ENCODE assay signal across 20 cellular contexts in the genomic region with DNA sequence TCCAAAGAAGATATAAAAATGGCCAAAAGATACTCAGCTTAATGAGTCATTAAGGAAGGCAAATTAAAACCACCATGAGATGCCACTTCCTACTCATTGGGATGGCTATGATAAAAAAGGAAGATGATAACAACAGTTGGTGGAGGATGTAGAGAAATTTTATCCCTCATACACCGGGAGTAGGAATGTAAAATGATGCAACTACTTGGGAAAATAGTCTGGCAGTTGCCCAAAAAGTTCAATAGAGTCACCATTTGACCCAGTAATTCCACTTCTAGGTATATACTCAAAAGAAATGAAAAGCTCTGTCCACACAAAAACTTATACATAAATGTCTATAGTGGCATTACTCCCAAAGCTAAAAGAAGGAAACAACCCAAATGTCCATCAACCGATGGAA. TPM values are rescaled to one million over a fixed set of nuclear protein-coding genes. Genes with fewer than 3 reads are reported as not detected.
DNase-seq lines count a peak whose midpoint lies in the region; ATAC-seq, FAIRE-seq and TF ChIP-seq lines count a peak whose summit lies in the region.
"Had no signal": no experiment of that assay in that cellular context is flagged by ENCODE, and none has a peak within 500 bp of the region (broad histone marks: within the 10 kb centered on the region; RNA-seq: fewer than 3 reads in every experiment).

No MANE protein-coding gene starts in this region.

- H3K4me1 ChIP-seq in A549 (peaks cover 17% of the 10 kb centered on the region; the same call in 2 of the 3 replicates), astrocyte (ENCODE audit: insufficient read depth, low read length) (no peaks in the 10 kb centered on the region)
- H3K4me1 ChIP-seq: SJCRH30 had no signal

- no peak for FAIRE-seq in A549 (lab: Jason Lieb, UNC)
- no peak for FAIRE-seq in astrocyte (lab: Jason Lieb, UNC)
- FAIRE-seq in HTR-8/SVneo (lab: Jason Lieb, UNC), result no peak

- CTCF ChIA-PET in A549 (lab: Yijun Ruan, JAX), result interaction anchor here (1.4 kb wide), 1 partner anchor 28 kb away, joined by 3 read pairs; no protein-coding TSS in a partner anchor

- TF ChIP-seq EP300 in A549 (IDR thresholded peaks at IDR 0.05), result no peak

- no peak overlapping the region for H3K4me3 Mint-ChIP-seq in astrocyte (ENCODE audit: unreplicated experiment)
- H3K4me3 Mint-ChIP-seq: HFFc6 had no signal

- H3K27ac ChIP-seq in A549, result 0 out of 6 replicates have a peak overlapping the region, but pooled peaks of 1 of the 2 experiments have one; percentile 20
- H3K27ac ChIP-seq in astrocyte (ENCODE audit: low read depth, low read length), result no peak overlapping the region
- H3K27ac ChIP-seq: BLaER1 treated with 17β-estradiol and CSF1 and Interleukin-3, amounts not matched to agents 10 nM and 100 nM; RWPE1; SJCRH30 had no signal

- H3K27me3 Mint-ChIP-seq in astrocyte (ENCODE audit: low read depth, unreplicated experiment), result peaks cover 10% of the 10 kb centered on the region

- H3K36me3 ChIP-seq in astrocyte (ENCODE audit: insufficient read depth, low read length), result no peaks in the 10 kb centered on the region
- H3K36me3 ChIP-seq: BLaER1 treated with 17β-estradiol and CSF1 and Interleukin-3, amounts not matched to agents 10 nM and 100 nM; SJCRH30 had no signal

- no peak overlapping the region for H3K9ac ChIP-seq in astrocyte (ENCODE audit: low read length)
- H3K9ac ChIP-seq: BLaER1 treated with 17β-estradiol and CSF1 and Interleukin-3, amounts not matched to agents 10 nM and 100 nM had no signal

- H3K4me2 ChIP-seq in A549 (peak overlapping the region; percentile 37), astrocyte (ENCODE audit: low read length) (no peak overlapping the region)

- H3K27me3 ChIP-seq in astrocyte (ENCODE audit: insufficient read depth, low read length), result no peaks in the 10 kb centered on the region
- H3K27me3 ChIP-seq: BLaER1 treated with 17β-estradiol and CSF1 and Interleukin-3, amounts not matched to agents 10 nM and 100 nM; SJCRH30 had no signal

- POLR2A ChIA-PET in A549 (lab: Yijun Ruan, JAX), result no interaction called here

- DNase-seq in A549 (ENCODE audit: low read depth in 1 of 2, low spot score in 1 of 2), result no peak
- DNase-seq in HT1080 (ENCODE audit: low read depth), result peak; percentile 35
- DNase-seq in astrocyte (ENCODE audit: low read depth), result peak; percentile 8
- DNase-seq in fibroblast of the aortic adventitia (ENCODE audit: low read depth), result peak; percentile 60
- no peak for DNase-seq in HTR-8/SVneo (ENCODE audit: insufficient read length, low spot score)
- no peak for DNase-seq in C1 segment of cervical spinal cord (lab: John Stamatoyannopoulos, UW)
- DNase-seq: HFFc6, Kasumi-1, MV-4-11, NCI-H1417, NCI-H187 treated with DMSO at 0.1 percent for 48 hours, NCI-H446 treated with DMSO at 0.1 percent for 48 hours, OCI-M1, SJCRH30 had no signal

- H3K4me1 Mint-ChIP-seq in astrocyte (ENCODE audit: low read depth, unreplicated experiment), result peaks cover 2% of the 10 kb centered on the region

- H3K9me3 Mint-ChIP-seq in astrocyte (ENCODE audit: unreplicated experiment), result no peaks in the 10 kb centered on the region
- H3K9me3 Mint-ChIP-seq: HFFc6 had no signal

- 47% methylated on average over 2 of the region's 2 CpGs for WGBS in A549 (ENCODE audit: missing lambda C conversion rate)

- H3K36me3 Mint-ChIP-seq in astrocyte (ENCODE audit: low read depth, unreplicated experiment), result no peaks in the 10 kb centered on the region

- TF ChIP-seq CTCF in A549 (IDR thresholded peaks at IDR 0.05) (no peak), astrocyte (IDR thresholded peaks at IDR 0.05; ENCODE audit: insufficient read depth, low read depth, low read length) (no peak), fibroblast of the aortic adventitia (IDR thresholded peaks at IDR 0.05; ENCODE audit: insufficient read depth, low read length) (no peak)

- no peaks in the 10 kb centered on the region for H4K20me1 ChIP-seq in astrocyte (ENCODE audit: insufficient read depth, low read length)
- H4K20me1 ChIP-seq: BLaER1 treated with 17β-estradiol and CSF1 and Interleukin-3, amounts not matched to agents 10 nM and 100 nM had no signal

- no peak overlapping the region for H2AFZ ChIP-seq in astrocyte (ENCODE audit: low read depth, low read length)

- no peaks in the 10 kb centered on the region for H3K79me2 ChIP-seq in astrocyte (ENCODE audit: insufficient read depth, low read length)

- no peak for ATAC-seq in A549
- ATAC-seq in GM18873 (IDR thresholded peaks at IDR 0.05; ENCODE audit: low FRiP score, unreplicated experiment), result no peak
- ATAC-seq in GM19328 (IDR thresholded peaks at IDR 0.05; ENCODE audit: unreplicated experiment), result no peak

- H3K4me3 ChIP-seq in A549 (no peak overlapping the region), astrocyte (ENCODE audit: insufficient read depth, low read depth, low read length) (no peak overlapping the region), fibroblast of the aortic adventitia (ENCODE audit: low read depth, low read length) (no peak overlapping the region)
- H3K4me3 ChIP-seq: BLaER1 treated with 17β-estradiol and CSF1 and Interleukin-3, amounts not matched to agents 10 nM and 100 nM; SJCRH30 had no signal

- no peak overlapping the region for H3K27ac Mint-ChIP-seq in astrocyte (ENCODE audit: unreplicated experiment)
- H3K27ac Mint-ChIP-seq: HFFc6 had no signal

- no peak for TF ChIP-seq RAD21 in A549 (conservative IDR thresholded peaks at IDR 0.05 in 1 of 2, IDR thresholded peaks at IDR 0.05 in 1 of 2)

- H3K9me3 ChIP-seq in A549, result no peaks in the 10 kb centered on the region
- H3K9me3 ChIP-seq in astrocyte (ENCODE audit: insufficient read depth, low read depth, low read length), result no peaks in the 10 kb centered on the region
- H3K9me3 ChIP-seq: SJCRH30 had no signal

- no peak for TF ChIP-seq POLR2A in A549 (IDR thresholded peaks at IDR 0.05; ENCODE audit: low read length)

TF ChIP-seq in A549, 52 proteins besides CTCF, POLR2A, EP300 and RAD21:
- no peak for TF ChIP-seq CBX8 (IDR thresholded peaks at IDR 0.05)
- 0 out of 4 replicates have a peak, but pooled peaks of 1 of the 2 experiments have one; percentile 15 for TF ChIP-seq CEBPB (IDR thresholded peaks at IDR 0.05)

RNA-seq across cellular contexts. Expression of a gene that starts 10.1 kb away (rescaled TPM):
- 0.26 and 0.36 TPM in 2 replicates for polyA plus RNA-seq in A549 (2011; rRNA removed)
- 0.04 TPM in 2 replicates for polyA plus RNA-seq in A549 (2012; cell fraction: cytosol; rRNA removed)
- polyA plus RNA-seq in A549 (2012; cell fraction: nucleus; rRNA removed), result 0.05 and 0.13 TPM in 2 replicates
- polyA plus RNA-seq in A549 (2017; fragmentation: RNase III; extraction: RNeasy Plus Mini Kit Qiagen cat#74134 plus additional on column Dnase treatment), result 0.20 to 0.61 TPM (median 0.56 TPM) in 3 replicates
- polyA minus RNA-seq in A549 (2011; rRNA and poly(A)+ RNA removed), result 0.24 and 1.2 TPM in 2 replicates
- 1.8 and 2.3 TPM in 2 replicates for total RNA-seq in HT1080 (2014; rRNA removed; shearing (Covaris generic))
- 0.77 and 1.2 TPM in 2 replicates for polyA plus RNA-seq in HT1080 (2015; cell fraction: cytosol; rRNA removed)
- polyA plus RNA-seq in HT1080 (2015; cell fraction: nucleus; rRNA removed), result 2.8 and 3.0 TPM in 2 replicates
- total RNA-seq in astrocyte, result 0.23 TPM in 1 of 2 replicates, not detected in the other
- 0.27 and 2.6 TPM in 2 replicates for total RNA-seq in fibroblast of the aortic adventitia (ENCODE audit: low replicate concordance)
- total RNA-seq: A172, HFFc6, SJCRH30 had no signal

RNA-seq across cellular contexts. Expression of a gene that starts 38.9 kb away (rescaled TPM):
- not detected in 2 replicates for polyA plus RNA-seq in A549 (2011; rRNA removed)
- polyA plus RNA-seq in A549 (2012; cell fraction: cytosol; rRNA removed), result not detected in 2 replicates
- polyA plus RNA-seq in A549 (2012; cell fraction: nucleus; rRNA removed), result not detected in 2 replicates
- polyA plus RNA-seq in A549 (2017; fragmentation: RNase III; extraction: RNeasy Plus Mini Kit Qiagen cat#74134 plus additional on column Dnase treatment), result not detected in 3 replicates
- not detected in 2 replicates for polyA minus RNA-seq in A549 (2011; rRNA and poly(A)+ RNA removed)
- total RNA-seq in HT1080 (2014; rRNA removed; shearing (Covaris generic)), result not detected in 2 replicates
- polyA plus RNA-seq in HT1080 (2015; cell fraction: cytosol; rRNA removed), result not detected in 2 replicates
- polyA plus RNA-seq in HT1080 (2015; cell fraction: nucleus; rRNA removed), result not detected in 2 replicates
- not detected in 2 replicates for total RNA-seq in astrocyte
- total RNA-seq in fibroblast of the aortic adventitia (ENCODE audit: low replicate concordance), result not detected in 2 replicates
- total RNA-seq: A172, H4, HFFc6, SJCRH30 had no signal

Comparison
In these comparisons a context has a peak if more than half of its experiments do, and no peak if none do; other contexts are left out.
1. DNase-seq: peak in HT1080 (single experiment), astrocyte (single experiment) and fibroblast of the aortic adventitia (single experiment); none in A549 (0 of 2), HTR-8/SVneo (single experiment) and C1 segment of cervical spinal cord (0 of 14).